Comparison of ENCODE assay signal across 9 cellular contexts in the genomic region with DNA sequence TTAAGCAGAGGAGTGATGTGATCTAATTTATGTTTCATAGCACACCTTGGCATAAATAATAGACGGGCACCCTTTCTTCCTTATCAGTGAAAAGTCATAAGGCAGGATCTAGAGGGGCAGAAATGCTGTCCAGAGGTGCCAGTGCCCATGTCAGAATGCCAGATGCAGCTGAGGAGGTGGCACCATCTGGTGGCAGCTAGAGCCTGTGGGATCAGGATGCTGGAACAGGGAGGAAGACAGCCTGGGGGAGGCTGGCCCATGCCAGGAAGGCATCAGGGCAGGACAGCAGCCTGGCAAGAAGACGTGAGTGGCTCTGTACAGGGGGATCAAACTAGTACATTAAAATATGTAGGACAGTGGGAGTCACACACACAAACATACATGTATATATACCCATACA. TPM values are rescaled to one million over a fixed set of nuclear protein-coding genes. Genes with fewer than 3 reads are reported as not detected.
DNase-seq lines count a peak whose midpoint lies in the region; ATAC-seq and TF ChIP-seq lines count a peak whose summit lies in the region.
"Had no signal": no experiment of that assay in that cellular context is flagged by ENCODE, and none has a peak within 500 bp of the region (broad histone marks: within the 10 kb centered on the region; RNA-seq: fewer than 3 reads in every experiment).

No MANE protein-coding gene starts in this region.

- RAD21 ChIA-PET in HCT116 (lab: Charles Lee; ENCODE audit: low non-redundant PET in 1 of 2, low total read pairs in 2 of 2, uncharacterized antibody in 2 of 2, unreplicated experiment in 2 of 2): interaction anchor here in 1 of 2 experiments (0.6 to 1.0 kb wide), 2 partner anchors 58 to 431 kb away, joined by 3 to 4 read pairs; no protein-coding TSS in a partner anchor

- H3K27me3 ChIP-seq in HCT116 (ENCODE audit: insufficient read depth, low read length) (no peaks in the 10 kb centered on the region), left lung (no peaks in the 10 kb centered on the region)

- H3K27ac ChIP-seq in HCT116 (ENCODE audit: low read depth, low read length) (no peak overlapping the region), left lung (no peak overlapping the region)

- no peaks in the 10 kb centered on the region for H3K79me2 ChIP-seq in HCT116 (ENCODE audit: insufficient read depth, low read length)

- H3K4me3 ChIP-seq in HCT116 (replicated peaks in 1 of 2; ENCODE audit: low read depth in 1 of 2, low read length in 2 of 2): no peak overlapping the region
- H3K4me3 ChIP-seq in left lung: no peak overlapping the region

- no peak for TF ChIP-seq POLR2A in HCT116 (IDR thresholded peaks at IDR 0.05; ENCODE audit: borderline replicate concordance, extremely low read depth, insufficient read depth, insufficient read length)

- H3K9ac ChIP-seq in HCT116 (ENCODE audit: low read length): no peak overlapping the region

- CTCF ChIA-PET in HCT116 (lab: Charles Lee): interaction anchor here (1.0 kb wide), 1 partner anchor 58 kb away, joined by 4 read pairs; no protein-coding TSS in a partner anchor

- POLR2A ChIA-PET in HCT116 (lab: Charles Lee): no interaction called here

- H3K36me3 ChIP-seq in HCT116 (ENCODE audit: control insufficient read depth in 1 of 2, insufficient read depth in 2 of 2, low read length in 2 of 2) (no peaks in the 10 kb centered on the region), left lung (no peaks in the 10 kb centered on the region)

- peak; percentile 75 for TF ChIP-seq RAD21 in HCT116 (IDR thresholded peaks at IDR 0.05; ENCODE audit: low read depth)

- intact Hi-C loops in HCT116 (cut with micrococcal nuclease) (loop anchor here (5.0 to 10.0 kb wide), 2 partner anchors 168 to 731 kb away; no protein-coding TSS in a partner anchor), left lung (cut with DNase I) (no loop called here)

- H3K4me2 ChIP-seq in HCT116 (ENCODE audit: low read length): no peak overlapping the region

- H3K9me3 ChIP-seq in HCT116 (ENCODE audit: control insufficient read depth in 1 of 2, insufficient read depth in 1 of 2, low read depth in 1 of 2, low read length in 2 of 2) (no peaks in the 10 kb centered on the region), left lung (no peaks in the 10 kb centered on the region)

- H4K20me1 ChIP-seq in HCT116 (ENCODE audit: insufficient read depth): no peaks in the 10 kb centered on the region

- H3K4me1 ChIP-seq in HCT116 (ENCODE audit: control insufficient read depth in 1 of 2, insufficient read depth in 2 of 2, low read length in 2 of 2): no peaks in the 10 kb centered on the region
- no peaks in the 10 kb centered on the region for H3K4me1 ChIP-seq in left lung

- no peaks in the 10 kb centered on the region for H3K9me2 ChIP-seq in HCT116 (ENCODE audit: insufficient read depth)

- no TSS peak for BruUV-seq in HCT116 (replicated peaks; lab: Mats Ljungman, UMichigan)

- ATAC-seq in HCT116: peak; percentile 92
- peak; percentile 49 for ATAC-seq in left lung
- no peak for ATAC-seq in HG02840 (IDR thresholded peaks at IDR 0.05; ENCODE audit: low FRiP score, unreplicated experiment)
- ATAC-seq in GM18517 (IDR thresholded peaks at IDR 0.05; ENCODE audit: unreplicated experiment): no peak

- peak; percentile 75 for DNase-seq in D341Med (ENCODE audit: low spot score)
- peak; percentile 19 for DNase-seq in HCT116 (ENCODE audit: low read depth, low spot score)
- peak; percentile 10 for DNase-seq in SW480 (ENCODE audit: low spot score)
- DNase-seq in left lung: peak; percentile 33 to 47
- DNase-seq in C1 segment of cervical spinal cord (lab: John Stamatoyannopoulos, UW): no peak
- DNase-seq: activated CD4-positive, CD25-positive, alpha-beta regulatory T cell treated with anti-CD3 and anti-CD28 coated beads, Interleukin-2, amount 50 U/mL, for 72 hours had no signal

- no peak overlapping the region for H2AFZ ChIP-seq in HCT116 (ENCODE audit: low read depth, low read length, poor library complexity, severe bottlenecking)

- TF ChIP-seq CTCF in HCT116 (IDR thresholded peaks at IDR 0.05 in 2 of 3, conservative IDR thresholded peaks at IDR 0.05 in 1 of 3; ENCODE audit: borderline replicate concordance in 1 of 3, insufficient read depth in 1 of 3, low read depth in 2 of 3, low read length in 2 of 3) (peak; percentile 42 to 76 (median 66); a peak in 5 of 6 replicates), left lung (IDR thresholded peaks at IDR 0.05) (no peak)

TF ChIP-seq in HCT116, 20 proteins besides CTCF, POLR2A, EP300 and RAD21:
- TF ChIP-seq, protein P1, sequence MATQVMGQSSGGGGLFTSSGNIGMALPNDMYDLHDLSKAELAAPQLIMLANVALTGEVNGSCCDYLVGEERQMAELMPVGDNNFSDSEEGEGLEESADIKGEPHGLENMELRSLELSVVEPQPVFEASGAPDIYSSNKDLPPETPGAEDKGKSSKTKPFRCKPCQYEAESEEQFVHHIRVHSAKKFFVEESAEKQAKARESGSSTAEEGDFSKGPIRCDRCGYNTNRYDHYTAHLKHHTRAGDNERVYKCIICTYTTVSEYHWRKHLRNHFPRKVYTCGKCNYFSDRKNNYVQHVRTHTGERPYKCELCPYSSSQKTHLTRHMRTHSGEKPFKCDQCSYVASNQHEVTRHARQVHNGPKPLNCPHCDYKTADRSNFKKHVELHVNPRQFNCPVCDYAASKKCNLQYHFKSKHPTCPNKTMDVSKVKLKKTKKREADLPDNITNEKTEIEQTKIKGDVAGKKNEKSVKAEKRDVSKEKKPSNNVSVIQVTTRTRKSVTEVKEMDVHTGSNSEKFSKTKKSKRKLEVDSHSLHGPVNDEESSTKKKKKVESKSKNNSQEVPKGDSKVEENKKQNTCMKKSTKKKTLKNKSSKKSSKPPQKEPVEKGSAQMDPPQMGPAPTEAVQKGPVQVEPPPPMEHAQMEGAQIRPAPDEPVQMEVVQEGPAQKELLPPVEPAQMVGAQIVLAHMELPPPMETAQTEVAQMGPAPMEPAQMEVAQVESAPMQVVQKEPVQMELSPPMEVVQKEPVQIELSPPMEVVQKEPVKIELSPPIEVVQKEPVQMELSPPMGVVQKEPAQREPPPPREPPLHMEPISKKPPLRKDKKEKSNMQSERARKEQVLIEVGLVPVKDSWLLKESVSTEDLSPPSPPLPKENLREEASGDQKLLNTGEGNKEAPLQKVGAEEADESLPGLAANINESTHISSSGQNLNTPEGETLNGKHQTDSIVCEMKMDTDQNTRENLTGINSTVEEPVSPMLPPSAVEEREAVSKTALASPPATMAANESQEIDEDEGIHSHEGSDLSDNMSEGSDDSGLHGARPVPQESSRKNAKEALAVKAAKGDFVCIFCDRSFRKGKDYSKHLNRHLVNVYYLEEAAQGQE (IDR thresholded peaks at IDR 0.05; ENCODE audit: low read depth): no peak
- TF ChIP-seq ELF1 (IDR thresholded peaks at IDR 0.05; ENCODE audit: borderline replicate concordance, low read depth) (no peak), SIN3A (IDR thresholded peaks at IDR 0.05; ENCODE audit: low read depth) (no peak), TCF7L2 (IDR thresholded peaks at IDR 0.05; ENCODE audit: borderline replicate concordance, extremely low read depth, insufficient read depth, insufficient read length) (no peak), SP1 (IDR thresholded peaks at IDR 0.05; ENCODE audit: low read depth) (no peak), EGR1 (IDR thresholded peaks at IDR 0.05; ENCODE audit: low read depth) (no peak), SRF (IDR thresholded peaks at IDR 0.05; ENCODE audit: low read depth) (no peak), EZH2phosphoT487 (IDR thresholded peaks at IDR 0.05; ENCODE audit: borderline replicate concordance) (no peak)
- TF ChIP-seq, protein P2, sequence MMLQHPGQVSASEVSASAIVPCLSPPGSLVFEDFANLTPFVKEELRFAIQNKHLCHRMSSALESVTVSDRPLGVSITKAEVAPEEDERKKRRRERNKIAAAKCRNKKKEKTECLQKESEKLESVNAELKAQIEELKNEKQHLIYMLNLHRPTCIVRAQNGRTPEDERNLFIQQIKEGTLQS (IDR thresholded peaks at IDR 0.05): no peak
- TF ChIP-seq, protein P3, sequence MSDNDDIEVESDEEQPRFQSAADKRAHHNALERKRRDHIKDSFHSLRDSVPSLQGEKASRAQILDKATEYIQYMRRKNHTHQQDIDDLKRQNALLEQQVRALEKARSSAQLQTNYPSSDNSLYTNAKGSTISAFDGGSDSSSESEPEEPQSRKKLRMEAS (IDR thresholded peaks at IDR 0.05): no peak

RNA-seq across cellular contexts. Expression of a gene that starts 16.5 kb away (rescaled TPM):
- total RNA-seq in HCT116 (2021; ENCODE audit: unreplicated experiment) (11.2 TPM), left lung (under 1 TPM; 0.05 to 0.70 TPM)
- 8.5 and 11.4 TPM in 2 replicates for polyA plus RNA-seq in HCT116 (2012)
- total RNA-seq: mucosa of gallbladder had no signal

Comparison
In these comparisons a context has a peak if more than half of its experiments do, and no peak if none do; other contexts are left out.
1. DNase-seq: peak in D341Med (single experiment), HCT116 (single experiment), SW480 (single experiment) and left lung (2 of 2); none in C1 segment of cervical spinal cord (0 of 14).
2. ATAC-seq: peak in HCT116 (single experiment) and left lung (single experiment); none in HG02840 (single experiment) and GM18517 (single experiment).
3. CTCF ChIP-seq: peak in HCT116 (3 of 3); none in left lung (0 of 2).